ENCODE assay signal across 11 cellular contexts in genomic region chr1:164712131-164713031, GRCh38.
DNase-seq lines count a peak whose midpoint lies in the region; ATAC-seq and TF ChIP-seq lines count a peak whose summit lies in the region.
"Had no signal": no experiment of that assay in that cellular context is flagged by ENCODE, and none has a peak within 500 bp of the region (broad histone marks: within the 10 kb centered on the region; RNA-seq: fewer than 3 reads in every experiment).

No MANE protein-coding gene starts in this region.

- no peaks in the 10 kb centered on the region for H3K9me3 ChIP-seq in lower lobe of right lung
- H3K9me3 ChIP-seq in testis, result no peaks in the 10 kb centered on the region

- 30 to 43% methylated on average over 25 of the region's 25 CpGs for WGBS in testis, 2 donors

- TF ChIP-seq CTCF in dorsolateral prefrontal cortex (IDR thresholded peaks at IDR 0.05 in 54 of 56, conservative IDR thresholded peaks at IDR 0.05 in 2 of 56; ENCODE audit: low read depth in 1 of 56, partially characterized antibody in 56 of 56), result no peak
- no peak for TF ChIP-seq CTCF in lower lobe of right lung (IDR thresholded peaks at IDR 0.05)
- TF ChIP-seq CTCF in testis (IDR thresholded peaks at IDR 0.05), result no peak

- no peak for TF ChIP-seq POLR2A in testis (IDR thresholded peaks at IDR 0.05)

- peaks cover 53% of the 10 kb centered on the region for H3K4me1 ChIP-seq in lower lobe of right lung
- H3K4me1 ChIP-seq in testis, result peaks cover 29% of the 10 kb centered on the region

- POLR2A ChIA-PET in HEK293T (lab: Yijun Ruan, JAX), result no interaction called here

- H3K36me3 ChIP-seq in lower lobe of right lung (no peaks in the 10 kb centered on the region), testis (ENCODE audit: low read depth, missing control alignments) (no peaks in the 10 kb centered on the region)

- CTCF ChIA-PET in HEK293T (lab: Yijun Ruan, JAX), result no interaction called here

- H3K27ac ChIP-seq in dorsolateral prefrontal cortex (peak overlapping the region in 50 of 59 donors; percentile 5 to 80 (median 62)), lower lobe of right lung (peak overlapping the region; percentile 65), testis (peak overlapping the region; percentile 65 to 68)
- H3K27ac ChIP-seq: PC-9 had no signal

- DNase-seq in NCI-H82 treated with DMSO at 0.1 percent for 48 hours (lab: John Stamatoyannopoulos, UW; ENCODE audit: unreplicated experiment), result peak; percentile 74
- no peak for DNase-seq in dorsolateral prefrontal cortex
- DNase-seq in lower lobe of right lung, result no peak
- peak; percentile 75 for DNase-seq in testis
- DNase-seq in HEK293T (ENCODE audit: extremely low spot score), result no peak
- DNase-seq in NCI-H345 (lab: John Stamatoyannopoulos, UW), result no peak
- DNase-seq: activated CD4-positive, alpha-beta memory T cell treated with anti-CD3 and anti-CD28 coated beads for 36 hours; DND-41; PC-9 had no signal

- ATAC-seq in lower lobe of right lung (peak; percentile 63 to 72), HG02759 (IDR thresholded peaks at IDR 0.05; ENCODE audit: unreplicated experiment) (no peak), GM21786 (IDR thresholded peaks at IDR 0.05; ENCODE audit: unreplicated experiment) (no peak)

- intact Hi-C loops in dorsolateral prefrontal cortex (cut with DNase I), result loop anchor here in 1 of 2 donors (5.0 kb wide), 1 partner anchor 140 kb away; no protein-coding TSS in a partner anchor
- intact Hi-C loops in lower lobe of right lung (cut with DNase I), result no loop called here
- intact Hi-C loops in testis (cut with DNase I; ENCODE audit: low total_unique reads), result no loop called here

- H3K27me3 ChIP-seq in dorsolateral prefrontal cortex (no peaks in the 10 kb centered on the region), lower lobe of right lung (ENCODE audit: low read depth) (no peaks in the 10 kb centered on the region), testis (no peaks in the 10 kb centered on the region)

- H3K4me3 ChIP-seq in dorsolateral prefrontal cortex, result peak overlapping the region in 14 of 59 donors; percentile 4 to 30 (median 12)
- H3K4me3 ChIP-seq in lower lobe of right lung, result no peak overlapping the region
- H3K4me3 ChIP-seq in testis, result no peak overlapping the region
- H3K4me3 ChIP-seq: PC-9 had no signal

TF ChIP-seq in HEK293T, 16 proteins besides CTCF, POLR2A, EP300 and RAD21:
- TF ChIP-seq ELF4 (IDR thresholded peaks at IDR 0.05), result no peak
- TF ChIP-seq BHLHE40 (IDR thresholded peaks at IDR 0.05; ENCODE audit: borderline replicate concordance), result no peak
- TF ChIP-seq FOXM1 (IDR thresholded peaks at IDR 0.05; ENCODE audit: borderline replicate concordance), result no peak
- TF ChIP-seq L3MBTL2 (conservative IDR thresholded peaks at IDR 0.05), result no peak
- no peak for TF ChIP-seq CTBP1 (IDR thresholded peaks at IDR 0.05; ENCODE audit: borderline replicate concordance)
- no peak for TF ChIP-seq FOXA1 (IDR thresholded peaks at IDR 0.05)
- no peak for TF ChIP-seq SUZ12 (IDR thresholded peaks at IDR 0.05)
- TF ChIP-seq PKNOX1 (IDR thresholded peaks at IDR 0.05), result no peak
- TF ChIP-seq ARNT (IDR thresholded peaks at IDR 0.05), result no peak
- no peak for TF ChIP-seq ZNF384 (IDR thresholded peaks at IDR 0.05)
- no peak for TF ChIP-seq SP1 (IDR thresholded peaks at IDR 0.05)
- no peak for TF ChIP-seq NFRKB (IDR thresholded peaks at IDR 0.05)
- no peak for TF ChIP-seq FOXK2 (IDR thresholded peaks at IDR 0.05)
- no peak for TF ChIP-seq TARDBP (IDR thresholded peaks at IDR 0.05)
- no peak for TF ChIP-seq HDGF (IDR thresholded peaks at IDR 0.05; ENCODE audit: borderline replicate concordance)
- TF ChIP-seq LEF1 (IDR thresholded peaks at IDR 0.05; ENCODE audit: borderline replicate concordance), result no peak

Comparison
In these comparisons a context has a peak if more than half of its experiments do, and no peak if none do; other contexts are left out.
1. DNase-seq: peak in NCI-H82 treated with DMSO at 0.1 percent for 48 hours (single experiment) and testis (single experiment); none in dorsolateral prefrontal cortex (0 of 10), lower lobe of right lung (single experiment), HEK293T (single experiment) and NCI-H345 (single experiment).
2. ATAC-seq: peak in lower lobe of right lung (2 of 2); none in HG02759 (single experiment) and GM21786 (single experiment).
3. Peak in every context shown above with its lines, with median percentiles within 50 percentile points of each other: H3K27ac ChIP-seq.